Comparison of ENCODE assay signal across 1 cellular context in the genomic region with DNA sequence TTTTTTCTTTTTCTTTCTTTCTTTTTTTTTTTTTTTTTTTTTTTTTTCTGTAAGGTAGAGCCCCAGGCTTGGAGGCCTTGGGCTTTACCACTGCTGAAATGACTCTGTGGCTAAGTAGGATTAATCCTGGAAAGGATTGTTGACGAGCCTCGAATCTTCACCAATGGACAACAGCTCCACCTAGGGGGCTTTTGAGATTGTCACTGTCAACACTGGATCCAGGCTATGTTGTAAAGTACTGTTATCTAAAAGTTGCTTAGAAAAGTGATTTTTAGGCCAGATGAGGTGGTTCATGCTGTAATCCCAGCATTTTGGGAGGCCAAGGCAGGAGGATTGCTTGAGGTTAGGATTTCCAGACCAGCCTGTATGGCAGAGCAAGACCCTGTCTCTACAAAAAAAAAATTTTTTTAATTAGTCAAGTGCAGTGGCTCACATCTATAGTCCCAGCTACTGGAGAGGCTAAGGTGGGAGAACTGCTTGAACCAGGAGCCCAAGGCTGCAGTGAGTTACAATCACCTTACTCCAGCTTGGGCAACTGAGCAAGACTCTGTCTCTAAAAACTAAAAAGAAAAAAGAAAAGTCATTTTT.
TF ChIP-seq lines count a peak whose summit lies in the region.

No MANE protein-coding gene starts in this region.

TF ChIP-seq in GM23338, 12 proteins besides CTCF, POLR2A, EP300 and RAD21 (continued from another document):
- TF ChIP-seq, protein P1, sequence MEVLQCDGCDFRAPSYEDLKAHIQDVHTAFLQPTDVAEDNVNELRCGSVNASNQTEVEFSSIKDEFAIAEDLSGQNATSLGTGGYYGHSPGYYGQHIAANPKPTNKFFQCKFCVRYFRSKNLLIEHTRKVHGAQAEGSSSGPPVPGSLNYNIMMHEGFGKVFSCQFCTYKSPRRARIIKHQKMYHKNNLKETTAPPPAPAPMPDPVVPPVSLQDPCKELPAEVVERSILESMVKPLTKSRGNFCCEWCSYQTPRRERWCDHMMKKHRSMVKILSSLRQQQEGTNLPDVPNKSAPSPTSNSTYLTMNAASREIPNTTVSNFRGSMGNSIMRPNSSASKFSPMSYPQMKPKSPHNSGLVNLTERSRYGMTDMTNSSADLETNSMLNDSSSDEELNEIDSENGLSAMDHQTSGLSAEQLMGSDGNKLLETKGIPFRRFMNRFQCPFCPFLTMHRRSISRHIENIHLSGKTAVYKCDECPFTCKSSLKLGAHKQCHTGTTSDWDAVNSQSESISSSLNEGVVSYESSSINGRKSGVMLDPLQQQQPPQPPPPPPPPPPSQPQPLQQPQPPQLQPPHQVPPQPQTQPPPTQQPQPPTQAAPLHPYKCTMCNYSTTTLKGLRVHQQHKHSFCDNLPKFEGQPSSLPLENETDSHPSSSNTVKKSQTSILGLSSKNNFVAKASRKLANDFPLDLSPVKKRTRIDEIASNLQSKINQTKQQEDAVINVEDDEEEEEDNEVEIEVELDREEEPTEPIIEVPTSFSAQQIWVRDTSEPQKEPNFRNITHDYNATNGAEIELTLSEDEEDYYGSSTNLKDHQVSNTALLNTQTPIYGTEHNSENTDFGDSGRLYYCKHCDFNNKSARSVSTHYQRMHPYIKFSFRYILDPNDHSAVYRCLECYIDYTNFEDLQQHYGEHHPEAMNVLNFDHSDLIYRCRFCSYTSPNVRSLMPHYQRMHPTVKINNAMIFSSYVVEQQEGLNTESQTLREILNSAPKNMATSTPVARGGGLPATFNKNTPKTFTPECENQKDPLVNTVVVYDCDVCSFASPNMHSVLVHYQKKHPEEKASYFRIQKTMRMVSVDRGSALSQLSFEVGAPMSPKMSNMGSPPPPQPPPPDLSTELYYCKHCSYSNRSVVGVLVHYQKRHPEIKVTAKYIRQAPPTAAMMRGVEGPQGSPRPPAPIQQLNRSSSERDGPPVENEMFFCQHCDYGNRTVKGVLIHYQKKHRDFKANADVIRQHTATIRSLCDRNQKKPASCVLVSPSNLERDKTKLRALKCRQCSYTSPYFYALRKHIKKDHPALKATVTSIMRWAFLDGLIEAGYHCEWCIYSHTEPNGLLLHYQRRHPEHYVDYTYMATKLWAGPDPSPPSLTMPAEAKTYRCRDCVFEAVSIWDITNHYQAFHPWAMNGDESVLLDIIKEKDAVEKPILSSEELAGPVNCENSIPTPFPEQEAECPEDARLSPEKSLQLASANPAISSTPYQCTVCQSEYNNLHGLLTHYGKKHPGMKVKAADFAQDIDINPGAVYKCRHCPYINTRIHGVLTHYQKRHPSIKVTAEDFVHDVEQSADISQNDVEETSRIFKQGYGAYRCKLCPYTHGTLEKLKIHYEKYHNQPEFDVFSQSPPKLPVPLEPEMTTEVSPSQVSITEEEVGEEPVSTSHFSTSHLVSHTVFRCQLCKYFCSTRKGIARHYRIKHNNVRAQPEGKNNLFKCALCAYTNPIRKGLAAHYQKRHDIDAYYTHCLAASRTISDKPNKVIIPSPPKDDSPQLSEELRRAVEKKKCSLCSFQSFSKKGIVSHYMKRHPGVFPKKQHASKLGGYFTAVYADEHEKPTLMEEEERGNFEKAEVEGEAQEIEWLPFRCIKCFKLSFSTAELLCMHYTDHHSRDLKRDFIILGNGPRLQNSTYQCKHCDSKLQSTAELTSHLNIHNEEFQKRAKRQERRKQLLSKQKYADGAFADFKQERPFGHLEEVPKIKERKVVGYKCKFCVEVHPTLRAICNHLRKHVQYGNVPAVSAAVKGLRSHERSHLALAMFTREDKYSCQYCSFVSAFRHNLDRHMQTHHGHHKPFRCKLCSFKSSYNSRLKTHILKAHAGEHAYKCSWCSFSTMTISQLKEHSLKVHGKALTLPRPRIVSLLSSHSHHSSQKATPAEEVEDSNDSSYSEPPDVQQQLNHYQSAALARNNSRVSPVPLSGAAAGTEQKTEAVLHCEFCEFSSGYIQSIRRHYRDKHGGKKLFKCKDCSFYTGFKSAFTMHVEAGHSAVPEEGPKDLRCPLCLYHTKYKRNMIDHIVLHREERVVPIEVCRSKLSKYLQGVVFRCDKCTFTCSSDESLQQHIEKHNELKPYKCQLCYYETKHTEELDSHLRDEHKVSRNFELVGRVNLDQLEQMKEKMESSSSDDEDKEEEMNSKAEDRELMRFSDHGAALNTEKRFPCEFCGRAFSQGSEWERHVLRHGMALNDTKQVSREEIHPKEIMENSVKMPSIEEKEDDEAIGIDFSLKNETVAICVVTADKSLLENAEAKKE (CRISPR knock-in tag; IDR thresholded peaks at IDR 0.05) = no peak
- no peak for TF ChIP-seq ZNF331 (CRISPR knock-in tag; IDR thresholded peaks at IDR 0.05; ENCODE audit: low read depth)
- no peak for TF ChIP-seq JUNB (IDR thresholded peaks at IDR 0.05; ENCODE audit: unreplicated experiment)
- TF ChIP-seq EZH2phosphoT487 (IDR thresholded peaks at IDR 0.05; ENCODE audit: unreplicated experiment) = no peak
- TF ChIP-seq REST (IDR thresholded peaks at IDR 0.05; ENCODE audit: unreplicated experiment) = no peak
- no peak for TF ChIP-seq POLR2AphosphoS5 (IDR thresholded peaks at IDR 0.05; ENCODE audit: low read depth)
